Comparison of ENCODE assay signal across 22 cellular contexts in the genomic region with DNA sequence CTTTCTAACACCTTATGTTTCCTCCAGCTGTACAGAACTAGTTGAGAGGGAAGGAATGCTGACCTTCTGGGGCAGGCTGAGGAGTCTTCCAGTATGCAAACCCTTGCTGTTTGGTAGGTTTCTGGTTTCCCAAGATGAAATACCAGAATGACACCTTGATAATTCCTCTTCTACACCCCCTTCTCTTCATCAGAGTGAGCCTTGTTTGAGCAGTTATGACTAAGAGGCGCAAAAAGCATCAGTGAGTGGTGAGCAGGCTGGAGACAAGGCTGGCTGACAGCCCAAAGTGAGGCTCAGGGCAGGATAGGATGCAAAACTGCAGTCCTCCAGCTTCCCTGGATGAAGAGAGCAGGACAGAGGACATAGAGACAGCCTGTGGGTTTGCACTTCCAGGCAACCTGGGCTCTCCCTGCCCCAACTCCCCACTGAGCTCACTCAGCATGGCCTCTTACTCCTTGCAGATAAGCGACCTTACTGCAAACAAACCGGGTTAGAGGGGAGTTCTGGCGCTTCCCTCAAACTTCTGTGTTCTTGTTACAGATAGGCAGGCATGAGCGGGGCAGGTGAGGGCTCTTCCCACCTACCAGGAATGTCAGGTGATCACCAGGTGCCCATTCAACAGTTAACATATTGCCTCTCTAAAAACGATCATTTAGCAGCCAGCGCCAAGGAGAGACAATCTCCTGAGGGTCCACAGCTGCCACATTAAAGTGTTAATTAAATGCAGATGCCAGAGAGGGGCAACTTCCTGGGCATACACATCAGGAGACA. TPM values are rescaled to one million over a fixed set of nuclear protein-coding genes. Genes with fewer than 3 reads are reported as not detected.
DNase-seq lines count a peak whose midpoint lies in the region; ATAC-seq and TF ChIP-seq lines count a peak whose summit lies in the region.
"Had no signal": no experiment of that assay in that cellular context is flagged by ENCODE, and none has a peak within 500 bp of the region (broad histone marks: within the 10 kb centered on the region; RNA-seq: fewer than 3 reads in every experiment).

No MANE protein-coding gene starts in this region.

- WGBS in endodermal cell (ENCODE audit: insufficient coverage in 1 of 2, insufficient read length in 1 of 2), 2 experiments: 43 to 80% methylated on average over 6 to 7 of the region's 7 CpGs

- H3K27me3 Mint-ChIP-seq in endodermal cell (ENCODE audit: insufficient read depth): no peaks in the 10 kb centered on the region
- H3K27me3 Mint-ChIP-seq: stimulated activated memory B cell treated with anti-CD40 and anti-IgM and Interleukin-4, amounts not matched to agents 10 μg/mL and 1 μg/mL and 100 μg/mL, for 72 hours had no signal

- ATAC-seq in Panc1: peak; percentile 51; the same call in 1 of the 2 replicates
- peak; percentile 47 for ATAC-seq in omental fat pad (ENCODE audit: low FRiP score)
- ATAC-seq in activated CD4-positive, CD25-positive, alpha-beta regulatory T cell treated with anti-CD3 and anti-CD28 coated beads, Interleukin-2, amount 50 U/mL, for 24 hours: no peak
- ATAC-seq: stimulated activated memory B cell treated with anti-CD40 and anti-IgM and Interleukin-4, amounts not matched to agents 10 μg/mL and 1 μg/mL and 100 μg/mL, for 72 hours had no signal

- peak overlapping the region; percentile 33 for H3K4me3 Mint-ChIP-seq in endodermal cell
- H3K4me3 Mint-ChIP-seq: mesothelial cell of epicardium; nephron progenitor cell; stimulated activated memory B cell treated with anti-CD40 and anti-IgM and Interleukin-4, amounts not matched to agents 10 μg/mL and 1 μg/mL and 100 μg/mL, for 72 hours had no signal

- H3K4me1 Mint-ChIP-seq in endodermal cell: peaks cover 41% of the 10 kb centered on the region

- in situ Hi-C loops in Panc1 (cut with HindIII; ENCODE audit: low pct_unique_long_range_greater_than_20kb, low sequenced_read_pairs): loop anchor here (25.0 kb wide), 1 partner anchor 110 kb away; no protein-coding TSS in a partner anchor

- H3K27me3 ChIP-seq in HUES48 (ENCODE audit: control insufficient read depth, insufficient read depth, low read length): no peaks in the 10 kb centered on the region
- H3K27me3 ChIP-seq in Panc1 (ENCODE audit: control insufficient read depth, insufficient read depth, low read length): no peaks in the 10 kb centered on the region
- H3K27me3 ChIP-seq in endodermal cell (ENCODE audit: control insufficient read depth, insufficient read depth, low read length, poor library complexity, severe bottlenecking): no peaks in the 10 kb centered on the region
- H3K27me3 ChIP-seq: BLaER1, transverse colon had no signal

- H3K9me3 ChIP-seq in HUES48 (ENCODE audit: control insufficient read depth, insufficient read depth, low read length) (no peaks in the 10 kb centered on the region), Panc1 (ENCODE audit: control insufficient read depth, insufficient read depth, low read depth, low read length) (no peaks in the 10 kb centered on the region), endodermal cell (ENCODE audit: control insufficient read depth, low read length) (no peaks in the 10 kb centered on the region)
- H3K9me3 ChIP-seq: BLaER1, HAP-1, transverse colon had no signal

- no peak for DNase-seq in Panc1 (ENCODE audit: low read depth, low spot score)
- DNase-seq in endodermal cell: peak; percentile 81
- DNase-seq in omental fat pad (ENCODE audit: low spot score): no peak
- no peak for DNase-seq in DMS79 (lab: John Stamatoyannopoulos, UW)
- DNase-seq in AML-193 (lab: John Stamatoyannopoulos, UW): no peak
- DNase-seq: activated CD8-positive, alpha-beta memory T cell treated with anti-CD3 and anti-CD28 coated beads for 24 hours; activated effector memory CD4-positive, alpha-beta T cell treated with Interleukin-2 at 50 U/mL for 16 hours; islet precursor cell; NCI-H1092; nephron progenitor cell; NK-92 treated with Interleukin-12 subunit alpha and Interleukin-12 subunit beta, amount 100 ng/mL, for 24 hours; stimulated activated CD4-positive, alpha-beta T cell treated with anti-CD3 and anti-CD28 coated beads, Interleukin-12 subunit alpha, Interleukin-12 subunit beta, amount 100 ng/mL, for 4 hours; transverse colon; WERI-Rb-1 had no signal

- no peak for TF ChIP-seq CTCF in Panc1 (IDR thresholded peaks at IDR 0.05)
- TF ChIP-seq CTCF in endodermal cell (conservative IDR thresholded peaks at IDR 0.05): no peak
- no peak for TF ChIP-seq CTCF in omental fat pad (IDR thresholded peaks at IDR 0.05)

- H3K9ac ChIP-seq in HUES48 (ENCODE audit: low read depth, low read length): no peak overlapping the region
- no peak overlapping the region for H3K9ac ChIP-seq in endodermal cell (ENCODE audit: extremely low read depth, low read length, poor library complexity, severe bottlenecking)
- H3K9ac ChIP-seq: BLaER1, KMS-11 had no signal

- intact Hi-C loops in Panc1 (cut with micrococcal nuclease; ENCODE audit: unreplicated experiment): no loop called here

- CTCF ChIA-PET in Panc1 (lab: Charles Lee): no interaction called here

- BruUV-seq in Panc1 (replicated peaks; lab: Mats Ljungman, UMichigan): no TSS peak

- H3K36me3 ChIP-seq in HUES48 (ENCODE audit: control insufficient read depth, insufficient read depth, low read length): peaks cover 3% of the 10 kb centered on the region; the same call in 1 of the 2 replicates
- peaks cover 2% of the 10 kb centered on the region for H3K36me3 ChIP-seq in Panc1 (ENCODE audit: control insufficient read depth, insufficient read depth, low read length)
- H3K36me3 ChIP-seq in endodermal cell (ENCODE audit: control insufficient read depth, insufficient read depth, low read length): peaks cover 4% of the 10 kb centered on the region
- H3K36me3 ChIP-seq: HAP-1, transverse colon, WERI-Rb-1 had no signal

- H3K36me3 Mint-ChIP-seq in endodermal cell (ENCODE audit: low read depth): peaks cover 8% of the 10 kb centered on the region

- peak overlapping the region; percentile 87 for H3K27ac Mint-ChIP-seq in endodermal cell
- H3K27ac Mint-ChIP-seq: mesothelial cell of epicardium; nephron progenitor cell; stimulated activated memory B cell treated with anti-CD40 and anti-IgM and Interleukin-4, amounts not matched to agents 10 μg/mL and 1 μg/mL and 100 μg/mL, for 72 hours had no signal

- no peak overlapping the region for H3K4me3 ChIP-seq in HUES48 (ENCODE audit: low read depth, low read length)
- H3K4me3 ChIP-seq in Panc1 (ENCODE audit: low read depth in 2 of 2, low read length in 2 of 2): no peak overlapping the region
- peak overlapping the region; percentile 5 for H3K4me3 ChIP-seq in endodermal cell (ENCODE audit: low read length)
- H3K4me3 ChIP-seq: BLaER1, coronary artery, HAP-1, transverse colon had no signal

- POLR2A ChIA-PET in Panc1 (lab: Charles Lee): no interaction called here

- H3K4me1 ChIP-seq in HUES48 (ENCODE audit: control insufficient read depth, insufficient read depth, low read length): peaks cover 30% of the 10 kb centered on the region
- 0 out of 2 replicates have a peak, but pooled peaks cover 6% of the 10 kb centered on the region for H3K4me1 ChIP-seq in Panc1 (ENCODE audit: control insufficient read depth, insufficient read depth, low read length)
- H3K4me1 ChIP-seq in endodermal cell (ENCODE audit: control insufficient read depth, insufficient read depth, low read length): peaks cover 12% of the 10 kb centered on the region

- H3K9me3 Mint-ChIP-seq in endodermal cell: no peaks in the 10 kb centered on the region
- H3K9me3 Mint-ChIP-seq: mesothelial cell of epicardium; nephron progenitor cell; stimulated activated memory B cell treated with anti-CD40 and anti-IgM and Interleukin-4, amounts not matched to agents 10 μg/mL and 1 μg/mL and 100 μg/mL, for 72 hours had no signal

- H3K27ac ChIP-seq in HUES48 (ENCODE audit: low read depth, low read length) (peak overlapping the region; percentile 17), Panc1 (ENCODE audit: low read length) (no peak overlapping the region), endodermal cell (ENCODE audit: low read depth, low read length) (no peak overlapping the region)
- H3K27ac ChIP-seq: BLaER1, coronary artery, KMS-11, transverse colon, WERI-Rb-1 had no signal

RNA-seq across cellular contexts. Expression of a gene that starts 5.4 kb away (rescaled TPM):
- total RNA-seq in Panc1 (2021; ENCODE audit: unreplicated experiment) (37.1 TPM), endodermal cell (10 to 100 TPM; 27.3 to 33.5 TPM), omental fat pad (10 to 100 TPM; 11.0 to 49.2 (median 28.8) TPM)
- polyA plus RNA-seq in Panc1 (2012; ENCODE audit: insufficient read length): 31.6 TPM
- 19.5 TPM for polyA plus RNA-seq in endodermal cell (2013, experiment 1 of 2)
- polyA plus RNA-seq in endodermal cell (2013, experiment 2 of 2): 14.6 TPM

RNA-seq across cellular contexts. Expression of a gene that starts 51.5 kb away (rescaled TPM):
- 17.1 TPM for total RNA-seq in Panc1 (2021; ENCODE audit: unreplicated experiment)
- 20.1 TPM for polyA plus RNA-seq in Panc1 (2012; ENCODE audit: insufficient read length)
- total RNA-seq in endodermal cell: 10 to 100 TPM; 35.3 to 35.8 TPM
- 37.6 TPM for polyA plus RNA-seq in endodermal cell (2013, experiment 1 of 2)
- 35.4 TPM for polyA plus RNA-seq in endodermal cell (2013, experiment 2 of 2)
- 10 to 100 TPM; 32.5 to 80.5 (median 44.5) TPM for total RNA-seq in omental fat pad

Comparison
In these comparisons a context has a peak if more than half of its experiments do, and no peak if none do; other contexts are left out.
1. ATAC-seq: peak in Panc1 (single experiment) and omental fat pad (single experiment); none in activated CD4-positive, CD25-positive, alpha-beta regulatory T cell treated with anti-CD3 and anti-CD28 coated beads, Interleukin-2, amount 50 U/mL, for 24 hours (0 of 2).